In the genomic region with DNA sequence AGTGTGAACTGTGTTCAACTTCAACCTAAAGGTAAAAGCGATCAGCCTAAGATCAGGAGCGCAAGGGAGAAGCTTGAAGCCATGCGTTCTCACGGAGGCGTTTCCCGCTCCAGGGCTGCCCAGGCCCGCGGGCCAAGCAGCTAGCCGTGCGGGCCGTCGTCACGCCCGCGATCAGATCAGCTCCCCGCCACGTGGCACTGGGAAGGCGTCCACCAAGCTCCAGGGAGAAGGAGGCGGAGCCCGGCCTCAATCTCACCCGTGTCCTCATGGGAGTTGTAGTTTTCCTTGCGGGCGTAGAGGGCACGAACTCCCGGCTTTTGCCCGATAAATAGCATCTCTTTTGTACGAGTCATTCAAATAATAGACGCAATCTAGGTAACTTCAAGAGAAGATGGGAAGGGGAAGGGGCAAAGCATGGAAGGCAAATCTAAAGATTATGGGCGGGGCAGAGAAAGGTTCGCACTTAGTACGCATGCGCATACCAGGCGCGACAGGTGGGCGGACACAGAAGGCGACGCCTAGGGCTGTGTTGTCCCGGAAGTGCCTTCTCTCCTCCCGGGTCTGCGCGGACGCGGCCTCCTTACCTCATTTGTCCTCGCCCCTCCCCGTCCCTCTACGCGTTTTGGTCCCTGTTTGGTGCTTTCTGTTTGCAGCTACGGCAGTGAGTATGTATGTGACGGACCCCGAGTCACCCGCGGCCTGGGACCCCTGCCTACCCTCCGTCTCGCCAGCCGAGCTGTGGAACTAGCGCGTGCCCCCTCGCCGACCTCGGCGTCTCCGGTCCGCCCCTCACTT, we compare ENCODE assay signal across 1 cellular context.
A peak's percentile ranks its signal among the peaks of the same experiment; 100 is the strongest.
TF ChIP-seq lines count a peak whose summit lies in the region.

No MANE protein-coding gene starts in this region.

TF ChIP-seq in WTC11, 78 proteins besides CTCF, POLR2A, EP300 and RAD21 (continued from another document and continues in another):
- TF ChIP-seq, protein P1, sequence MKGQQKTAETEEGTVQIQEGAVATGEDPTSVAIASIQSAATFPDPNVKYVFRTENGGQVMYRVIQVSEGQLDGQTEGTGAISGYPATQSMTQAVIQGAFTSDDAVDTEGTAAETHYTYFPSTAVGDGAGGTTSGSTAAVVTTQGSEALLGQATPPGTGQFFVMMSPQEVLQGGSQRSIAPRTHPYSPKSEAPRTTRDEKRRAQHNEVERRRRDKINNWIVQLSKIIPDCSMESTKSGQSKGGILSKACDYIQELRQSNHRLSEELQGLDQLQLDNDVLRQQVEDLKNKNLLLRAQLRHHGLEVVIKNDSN (CRISPR knock-in tag; IDR thresholded peaks at IDR 0.05), result peak; percentile 92
- TF ChIP-seq RELA (CRISPR knock-in tag; IDR thresholded peaks at IDR 0.05; ENCODE audit: borderline replicate concordance) (peak; percentile 98), ESRRA (CRISPR knock-in tag; IDR thresholded peaks at IDR 0.05; ENCODE audit: borderline replicate concordance) (peak; percentile 98), ZNF219 (CRISPR knock-in tag; IDR thresholded peaks at IDR 0.05; ENCODE audit: borderline replicate concordance) (peak; percentile 96), MXD4 (CRISPR knock-in tag; IDR thresholded peaks at IDR 0.05; ENCODE audit: borderline replicate concordance) (no peak; the same call in 1 of the 2 replicates), NR1H2 (CRISPR knock-in tag; IDR thresholded peaks at IDR 0.05) (peak; percentile 96), FOXJ3 (CRISPR knock-in tag; IDR thresholded peaks at IDR 0.05; ENCODE audit: borderline replicate concordance) (peak; percentile 95), PRRX2 (CRISPR knock-in tag; IDR thresholded peaks at IDR 0.05) (no peak), NR2C2 (CRISPR knock-in tag; IDR thresholded peaks at IDR 0.05) (peak; percentile 88), ZNF317 (CRISPR knock-in tag; IDR thresholded peaks at IDR 0.05; ENCODE audit: borderline replicate concordance, low read depth) (peak; percentile 77), ZNF263 (CRISPR knock-in tag; IDR thresholded peaks at IDR 0.05; ENCODE audit: low read depth) (peak; percentile 83), EMX1 (CRISPR knock-in tag; IDR thresholded peaks at IDR 0.05) (no peak), CBFB (CRISPR knock-in tag; IDR thresholded peaks at IDR 0.05; ENCODE audit: low read depth) (peak; percentile 97; the same call in 1 of the 2 replicates), ATF1 (CRISPR knock-in tag; IDR thresholded peaks at IDR 0.05) (peak; percentile 99), GTF2I (CRISPR knock-in tag; conservative IDR thresholded peaks at IDR 0.05) (no peak), CREM (CRISPR knock-in tag; IDR thresholded peaks at IDR 0.05) (peak; percentile 94), CREB1 (CRISPR knock-in tag; IDR thresholded peaks at IDR 0.05) (peak; percentile 99), MYBL2 (CRISPR knock-in tag; IDR thresholded peaks at IDR 0.05) (peak; percentile 97)
- TF ChIP-seq, protein P2, sequence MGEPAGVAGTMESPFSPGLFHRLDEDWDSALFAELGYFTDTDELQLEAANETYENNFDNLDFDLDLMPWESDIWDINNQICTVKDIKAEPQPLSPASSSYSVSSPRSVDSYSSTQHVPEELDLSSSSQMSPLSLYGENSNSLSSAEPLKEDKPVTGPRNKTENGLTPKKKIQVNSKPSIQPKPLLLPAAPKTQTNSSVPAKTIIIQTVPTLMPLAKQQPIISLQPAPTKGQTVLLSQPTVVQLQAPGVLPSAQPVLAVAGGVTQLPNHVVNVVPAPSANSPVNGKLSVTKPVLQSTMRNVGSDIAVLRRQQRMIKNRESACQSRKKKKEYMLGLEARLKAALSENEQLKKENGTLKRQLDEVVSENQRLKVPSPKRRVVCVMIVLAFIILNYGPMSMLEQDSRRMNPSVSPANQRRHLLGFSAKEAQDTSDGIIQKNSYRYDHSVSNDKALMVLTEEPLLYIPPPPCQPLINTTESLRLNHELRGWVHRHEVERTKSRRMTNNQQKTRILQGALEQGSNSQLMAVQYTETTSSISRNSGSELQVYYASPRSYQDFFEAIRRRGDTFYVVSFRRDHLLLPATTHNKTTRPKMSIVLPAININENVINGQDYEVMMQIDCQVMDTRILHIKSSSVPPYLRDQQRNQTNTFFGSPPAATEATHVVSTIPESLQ (CRISPR knock-in tag; IDR thresholded peaks at IDR 0.05), result peak; percentile 79; the same call in 1 of the 2 replicates
- TF ChIP-seq, protein P3, sequence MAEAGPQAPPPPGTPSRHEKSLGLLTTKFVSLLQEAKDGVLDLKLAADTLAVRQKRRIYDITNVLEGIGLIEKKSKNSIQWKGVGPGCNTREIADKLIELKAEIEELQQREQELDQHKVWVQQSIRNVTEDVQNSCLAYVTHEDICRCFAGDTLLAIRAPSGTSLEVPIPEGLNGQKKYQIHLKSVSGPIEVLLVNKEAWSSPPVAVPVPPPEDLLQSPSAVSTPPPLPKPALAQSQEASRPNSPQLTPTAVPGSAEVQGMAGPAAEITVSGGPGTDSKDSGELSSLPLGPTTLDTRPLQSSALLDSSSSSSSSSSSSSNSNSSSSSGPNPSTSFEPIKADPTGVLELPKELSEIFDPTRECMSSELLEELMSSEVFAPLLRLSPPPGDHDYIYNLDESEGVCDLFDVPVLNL (CRISPR knock-in tag; IDR thresholded peaks at IDR 0.05; ENCODE audit: borderline replicate concordance, low read depth), result peak; percentile 96
- TF ChIP-seq, protein P4, sequence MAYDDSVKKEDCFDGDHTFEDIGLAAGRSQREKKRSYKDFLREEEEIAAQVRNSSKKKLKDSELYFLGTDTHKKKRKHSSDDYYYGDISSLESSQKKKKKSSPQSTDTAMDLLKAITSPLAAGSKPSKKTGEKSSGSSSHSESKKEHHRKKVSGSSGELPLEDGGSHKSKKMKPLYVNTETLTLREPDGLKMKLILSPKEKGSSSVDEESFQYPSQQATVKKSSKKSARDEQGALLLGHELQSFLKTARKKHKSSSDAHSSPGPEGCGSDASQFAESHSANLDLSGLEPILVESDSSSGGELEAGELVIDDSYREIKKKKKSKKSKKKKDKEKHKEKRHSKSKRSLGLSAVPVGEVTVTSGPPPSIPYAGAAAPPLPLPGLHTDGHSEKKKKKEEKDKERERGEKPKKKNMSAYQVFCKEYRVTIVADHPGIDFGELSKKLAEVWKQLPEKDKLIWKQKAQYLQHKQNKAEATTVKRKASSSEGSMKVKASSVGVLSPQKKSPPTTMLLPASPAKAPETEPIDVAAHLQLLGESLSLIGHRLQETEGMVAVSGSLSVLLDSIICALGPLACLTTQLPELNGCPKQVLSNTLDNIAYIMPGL (CRISPR knock-in tag; IDR thresholded peaks at IDR 0.05), result peak; percentile 96
- TF ChIP-seq, protein P5, sequence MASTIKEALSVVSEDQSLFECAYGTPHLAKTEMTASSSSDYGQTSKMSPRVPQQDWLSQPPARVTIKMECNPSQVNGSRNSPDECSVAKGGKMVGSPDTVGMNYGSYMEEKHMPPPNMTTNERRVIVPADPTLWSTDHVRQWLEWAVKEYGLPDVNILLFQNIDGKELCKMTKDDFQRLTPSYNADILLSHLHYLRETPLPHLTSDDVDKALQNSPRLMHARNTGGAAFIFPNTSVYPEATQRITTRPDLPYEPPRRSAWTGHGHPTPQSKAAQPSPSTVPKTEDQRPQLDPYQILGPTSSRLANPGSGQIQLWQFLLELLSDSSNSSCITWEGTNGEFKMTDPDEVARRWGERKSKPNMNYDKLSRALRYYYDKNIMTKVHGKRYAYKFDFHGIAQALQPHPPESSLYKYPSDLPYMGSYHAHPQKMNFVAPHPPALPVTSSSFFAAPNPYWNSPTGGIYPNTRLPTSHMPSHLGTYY (CRISPR knock-in tag; IDR thresholded peaks at IDR 0.05), result no peak
- TF ChIP-seq, protein P6, sequence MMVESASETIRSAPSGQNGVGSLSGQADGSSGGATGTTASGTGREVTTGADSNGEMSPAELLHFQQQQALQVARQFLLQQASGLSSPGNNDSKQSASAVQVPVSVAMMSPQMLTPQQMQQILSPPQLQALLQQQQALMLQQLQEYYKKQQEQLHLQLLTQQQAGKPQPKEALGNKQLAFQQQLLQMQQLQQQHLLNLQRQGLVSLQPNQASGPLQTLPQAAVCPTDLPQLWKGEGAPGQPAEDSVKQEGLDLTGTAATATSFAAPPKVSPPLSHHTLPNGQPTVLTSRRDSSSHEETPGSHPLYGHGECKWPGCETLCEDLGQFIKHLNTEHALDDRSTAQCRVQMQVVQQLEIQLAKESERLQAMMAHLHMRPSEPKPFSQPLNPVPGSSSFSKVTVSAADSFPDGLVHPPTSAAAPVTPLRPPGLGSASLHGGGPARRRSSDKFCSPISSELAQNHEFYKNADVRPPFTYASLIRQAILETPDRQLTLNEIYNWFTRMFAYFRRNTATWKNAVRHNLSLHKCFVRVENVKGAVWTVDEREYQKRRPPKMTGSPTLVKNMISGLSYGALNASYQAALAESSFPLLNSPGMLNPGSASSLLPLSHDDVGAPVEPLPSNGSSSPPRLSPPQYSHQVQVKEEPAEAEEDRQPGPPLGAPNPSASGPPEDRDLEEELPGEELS (CRISPR knock-in tag; IDR thresholded peaks at IDR 0.05), result peak; percentile 99
- TF ChIP-seq, protein P7, sequence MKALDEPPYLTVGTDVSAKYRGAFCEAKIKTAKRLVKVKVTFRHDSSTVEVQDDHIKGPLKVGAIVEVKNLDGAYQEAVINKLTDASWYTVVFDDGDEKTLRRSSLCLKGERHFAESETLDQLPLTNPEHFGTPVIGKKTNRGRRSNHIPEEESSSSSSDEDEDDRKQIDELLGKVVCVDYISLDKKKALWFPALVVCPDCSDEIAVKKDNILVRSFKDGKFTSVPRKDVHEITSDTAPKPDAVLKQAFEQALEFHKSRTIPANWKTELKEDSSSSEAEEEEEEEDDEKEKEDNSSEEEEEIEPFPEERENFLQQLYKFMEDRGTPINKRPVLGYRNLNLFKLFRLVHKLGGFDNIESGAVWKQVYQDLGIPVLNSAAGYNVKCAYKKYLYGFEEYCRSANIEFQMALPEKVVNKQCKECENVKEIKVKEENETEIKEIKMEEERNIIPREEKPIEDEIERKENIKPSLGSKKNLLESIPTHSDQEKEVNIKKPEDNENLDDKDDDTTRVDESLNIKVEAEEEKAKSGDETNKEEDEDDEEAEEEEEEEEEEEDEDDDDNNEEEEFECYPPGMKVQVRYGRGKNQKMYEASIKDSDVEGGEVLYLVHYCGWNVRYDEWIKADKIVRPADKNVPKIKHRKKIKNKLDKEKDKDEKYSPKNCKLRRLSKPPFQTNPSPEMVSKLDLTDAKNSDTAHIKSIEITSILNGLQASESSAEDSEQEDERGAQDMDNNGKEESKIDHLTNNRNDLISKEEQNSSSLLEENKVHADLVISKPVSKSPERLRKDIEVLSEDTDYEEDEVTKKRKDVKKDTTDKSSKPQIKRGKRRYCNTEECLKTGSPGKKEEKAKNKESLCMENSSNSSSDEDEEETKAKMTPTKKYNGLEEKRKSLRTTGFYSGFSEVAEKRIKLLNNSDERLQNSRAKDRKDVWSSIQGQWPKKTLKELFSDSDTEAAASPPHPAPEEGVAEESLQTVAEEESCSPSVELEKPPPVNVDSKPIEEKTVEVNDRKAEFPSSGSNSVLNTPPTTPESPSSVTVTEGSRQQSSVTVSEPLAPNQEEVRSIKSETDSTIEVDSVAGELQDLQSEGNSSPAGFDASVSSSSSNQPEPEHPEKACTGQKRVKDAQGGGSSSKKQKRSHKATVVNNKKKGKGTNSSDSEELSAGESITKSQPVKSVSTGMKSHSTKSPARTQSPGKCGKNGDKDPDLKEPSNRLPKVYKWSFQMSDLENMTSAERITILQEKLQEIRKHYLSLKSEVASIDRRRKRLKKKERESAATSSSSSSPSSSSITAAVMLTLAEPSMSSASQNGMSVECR (CRISPR knock-in tag; IDR thresholded peaks at IDR 0.05; ENCODE audit: borderline replicate concordance), result peak; percentile 99
- TF ChIP-seq, protein P8, sequence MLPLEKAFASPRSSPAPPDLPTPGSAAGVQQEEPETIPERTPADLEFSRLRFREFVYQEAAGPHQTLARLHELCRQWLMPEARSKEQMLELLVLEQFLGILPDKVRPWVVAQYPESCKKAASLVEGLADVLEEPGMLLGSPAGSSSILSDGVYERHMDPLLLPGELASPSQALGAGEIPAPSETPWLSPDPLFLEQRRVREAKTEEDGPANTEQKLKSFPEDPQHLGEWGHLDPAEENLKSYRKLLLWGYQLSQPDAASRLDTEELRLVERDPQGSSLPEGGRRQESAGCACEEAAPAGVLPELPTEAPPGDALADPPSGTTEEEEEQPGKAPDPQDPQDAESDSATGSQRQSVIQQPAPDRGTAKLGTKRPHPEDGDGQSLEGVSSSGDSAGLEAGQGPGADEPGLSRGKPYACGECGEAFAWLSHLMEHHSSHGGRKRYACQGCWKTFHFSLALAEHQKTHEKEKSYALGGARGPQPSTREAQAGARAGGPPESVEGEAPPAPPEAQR (CRISPR knock-in tag; IDR thresholded peaks at IDR 0.05), result no peak
- TF ChIP-seq, protein P9, sequence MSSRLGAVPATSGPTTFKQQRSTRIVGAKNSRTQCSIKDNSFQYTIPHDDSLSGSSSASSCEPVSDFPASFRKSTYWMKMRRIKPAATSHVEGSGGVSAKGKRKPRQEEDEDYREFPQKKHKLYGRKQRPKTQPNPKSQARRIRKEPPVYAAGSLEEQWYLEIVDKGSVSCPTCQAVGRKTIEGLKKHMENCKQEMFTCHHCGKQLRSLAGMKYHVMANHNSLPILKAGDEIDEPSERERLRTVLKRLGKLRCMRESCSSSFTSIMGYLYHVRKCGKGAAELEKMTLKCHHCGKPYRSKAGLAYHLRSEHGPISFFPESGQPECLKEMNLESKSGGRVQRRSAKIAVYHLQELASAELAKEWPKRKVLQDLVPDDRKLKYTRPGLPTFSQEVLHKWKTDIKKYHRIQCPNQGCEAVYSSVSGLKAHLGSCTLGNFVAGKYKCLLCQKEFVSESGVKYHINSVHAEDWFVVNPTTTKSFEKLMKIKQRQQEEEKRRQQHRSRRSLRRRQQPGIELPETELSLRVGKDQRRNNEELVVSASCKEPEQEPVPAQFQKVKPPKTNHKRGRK (CRISPR knock-in tag; IDR thresholded peaks at IDR 0.05; ENCODE audit: borderline replicate concordance), result peak; percentile 90; the same call in 1 of the 2 replicates
- TF ChIP-seq, protein P10, sequence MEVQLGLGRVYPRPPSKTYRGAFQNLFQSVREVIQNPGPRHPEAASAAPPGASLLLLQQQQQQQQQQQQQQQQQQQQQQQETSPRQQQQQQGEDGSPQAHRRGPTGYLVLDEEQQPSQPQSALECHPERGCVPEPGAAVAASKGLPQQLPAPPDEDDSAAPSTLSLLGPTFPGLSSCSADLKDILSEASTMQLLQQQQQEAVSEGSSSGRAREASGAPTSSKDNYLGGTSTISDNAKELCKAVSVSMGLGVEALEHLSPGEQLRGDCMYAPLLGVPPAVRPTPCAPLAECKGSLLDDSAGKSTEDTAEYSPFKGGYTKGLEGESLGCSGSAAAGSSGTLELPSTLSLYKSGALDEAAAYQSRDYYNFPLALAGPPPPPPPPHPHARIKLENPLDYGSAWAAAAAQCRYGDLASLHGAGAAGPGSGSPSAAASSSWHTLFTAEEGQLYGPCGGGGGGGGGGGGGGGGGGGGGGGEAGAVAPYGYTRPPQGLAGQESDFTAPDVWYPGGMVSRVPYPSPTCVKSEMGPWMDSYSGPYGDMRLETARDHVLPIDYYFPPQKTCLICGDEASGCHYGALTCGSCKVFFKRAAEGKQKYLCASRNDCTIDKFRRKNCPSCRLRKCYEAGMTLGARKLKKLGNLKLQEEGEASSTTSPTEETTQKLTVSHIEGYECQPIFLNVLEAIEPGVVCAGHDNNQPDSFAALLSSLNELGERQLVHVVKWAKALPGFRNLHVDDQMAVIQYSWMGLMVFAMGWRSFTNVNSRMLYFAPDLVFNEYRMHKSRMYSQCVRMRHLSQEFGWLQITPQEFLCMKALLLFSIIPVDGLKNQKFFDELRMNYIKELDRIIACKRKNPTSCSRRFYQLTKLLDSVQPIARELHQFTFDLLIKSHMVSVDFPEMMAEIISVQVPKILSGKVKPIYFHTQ (CRISPR knock-in tag; IDR thresholded peaks at IDR 0.05), result no peak
- TF ChIP-seq, protein P11, sequence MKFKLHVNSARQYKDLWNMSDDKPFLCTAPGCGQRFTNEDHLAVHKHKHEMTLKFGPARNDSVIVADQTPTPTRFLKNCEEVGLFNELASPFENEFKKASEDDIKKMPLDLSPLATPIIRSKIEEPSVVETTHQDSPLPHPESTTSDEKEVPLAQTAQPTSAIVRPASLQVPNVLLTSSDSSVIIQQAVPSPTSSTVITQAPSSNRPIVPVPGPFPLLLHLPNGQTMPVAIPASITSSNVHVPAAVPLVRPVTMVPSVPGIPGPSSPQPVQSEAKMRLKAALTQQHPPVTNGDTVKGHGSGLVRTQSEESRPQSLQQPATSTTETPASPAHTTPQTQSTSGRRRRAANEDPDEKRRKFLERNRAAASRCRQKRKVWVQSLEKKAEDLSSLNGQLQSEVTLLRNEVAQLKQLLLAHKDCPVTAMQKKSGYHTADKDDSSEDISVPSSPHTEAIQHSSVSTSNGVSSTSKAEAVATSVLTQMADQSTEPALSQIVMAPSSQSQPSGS (CRISPR knock-in tag; IDR thresholded peaks at IDR 0.05; ENCODE audit: borderline replicate concordance, low read depth), result peak; percentile 96
